Comparison of ENCODE assay signal across 1 cellular context in the genomic region with DNA sequence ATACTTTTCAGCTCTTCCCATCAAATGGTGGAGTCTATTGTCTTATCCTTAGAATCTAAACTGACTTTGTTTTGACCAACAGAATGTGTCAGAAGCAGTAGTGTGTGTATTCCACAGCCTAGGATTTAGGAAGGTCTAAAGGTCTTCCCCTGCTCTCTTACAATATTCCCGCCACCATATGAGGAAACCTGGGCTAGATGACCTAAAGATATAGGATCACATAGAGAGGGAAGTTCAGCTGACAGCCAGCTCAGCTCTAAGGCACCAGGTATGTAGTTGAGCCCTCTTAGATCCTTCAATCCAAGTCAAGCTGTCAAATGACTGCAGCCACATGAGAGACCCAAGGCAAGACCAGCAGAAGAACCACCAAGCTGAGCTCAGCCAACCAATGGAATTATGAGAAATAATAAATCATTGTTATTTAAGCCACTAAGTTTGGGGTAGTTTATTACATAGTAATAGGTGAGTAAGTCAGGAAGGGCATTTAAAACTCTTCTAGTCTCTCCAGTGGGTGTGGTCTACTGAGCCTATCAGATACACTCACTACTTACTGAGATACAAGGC.
TF ChIP-seq lines count a peak whose summit lies in the region.

No MANE protein-coding gene starts in this region.

TF ChIP-seq in K562, 482 proteins besides CTCF, POLR2A, EP300 and RAD21 (continued from another document):
- TF ChIP-seq, protein P1, sequence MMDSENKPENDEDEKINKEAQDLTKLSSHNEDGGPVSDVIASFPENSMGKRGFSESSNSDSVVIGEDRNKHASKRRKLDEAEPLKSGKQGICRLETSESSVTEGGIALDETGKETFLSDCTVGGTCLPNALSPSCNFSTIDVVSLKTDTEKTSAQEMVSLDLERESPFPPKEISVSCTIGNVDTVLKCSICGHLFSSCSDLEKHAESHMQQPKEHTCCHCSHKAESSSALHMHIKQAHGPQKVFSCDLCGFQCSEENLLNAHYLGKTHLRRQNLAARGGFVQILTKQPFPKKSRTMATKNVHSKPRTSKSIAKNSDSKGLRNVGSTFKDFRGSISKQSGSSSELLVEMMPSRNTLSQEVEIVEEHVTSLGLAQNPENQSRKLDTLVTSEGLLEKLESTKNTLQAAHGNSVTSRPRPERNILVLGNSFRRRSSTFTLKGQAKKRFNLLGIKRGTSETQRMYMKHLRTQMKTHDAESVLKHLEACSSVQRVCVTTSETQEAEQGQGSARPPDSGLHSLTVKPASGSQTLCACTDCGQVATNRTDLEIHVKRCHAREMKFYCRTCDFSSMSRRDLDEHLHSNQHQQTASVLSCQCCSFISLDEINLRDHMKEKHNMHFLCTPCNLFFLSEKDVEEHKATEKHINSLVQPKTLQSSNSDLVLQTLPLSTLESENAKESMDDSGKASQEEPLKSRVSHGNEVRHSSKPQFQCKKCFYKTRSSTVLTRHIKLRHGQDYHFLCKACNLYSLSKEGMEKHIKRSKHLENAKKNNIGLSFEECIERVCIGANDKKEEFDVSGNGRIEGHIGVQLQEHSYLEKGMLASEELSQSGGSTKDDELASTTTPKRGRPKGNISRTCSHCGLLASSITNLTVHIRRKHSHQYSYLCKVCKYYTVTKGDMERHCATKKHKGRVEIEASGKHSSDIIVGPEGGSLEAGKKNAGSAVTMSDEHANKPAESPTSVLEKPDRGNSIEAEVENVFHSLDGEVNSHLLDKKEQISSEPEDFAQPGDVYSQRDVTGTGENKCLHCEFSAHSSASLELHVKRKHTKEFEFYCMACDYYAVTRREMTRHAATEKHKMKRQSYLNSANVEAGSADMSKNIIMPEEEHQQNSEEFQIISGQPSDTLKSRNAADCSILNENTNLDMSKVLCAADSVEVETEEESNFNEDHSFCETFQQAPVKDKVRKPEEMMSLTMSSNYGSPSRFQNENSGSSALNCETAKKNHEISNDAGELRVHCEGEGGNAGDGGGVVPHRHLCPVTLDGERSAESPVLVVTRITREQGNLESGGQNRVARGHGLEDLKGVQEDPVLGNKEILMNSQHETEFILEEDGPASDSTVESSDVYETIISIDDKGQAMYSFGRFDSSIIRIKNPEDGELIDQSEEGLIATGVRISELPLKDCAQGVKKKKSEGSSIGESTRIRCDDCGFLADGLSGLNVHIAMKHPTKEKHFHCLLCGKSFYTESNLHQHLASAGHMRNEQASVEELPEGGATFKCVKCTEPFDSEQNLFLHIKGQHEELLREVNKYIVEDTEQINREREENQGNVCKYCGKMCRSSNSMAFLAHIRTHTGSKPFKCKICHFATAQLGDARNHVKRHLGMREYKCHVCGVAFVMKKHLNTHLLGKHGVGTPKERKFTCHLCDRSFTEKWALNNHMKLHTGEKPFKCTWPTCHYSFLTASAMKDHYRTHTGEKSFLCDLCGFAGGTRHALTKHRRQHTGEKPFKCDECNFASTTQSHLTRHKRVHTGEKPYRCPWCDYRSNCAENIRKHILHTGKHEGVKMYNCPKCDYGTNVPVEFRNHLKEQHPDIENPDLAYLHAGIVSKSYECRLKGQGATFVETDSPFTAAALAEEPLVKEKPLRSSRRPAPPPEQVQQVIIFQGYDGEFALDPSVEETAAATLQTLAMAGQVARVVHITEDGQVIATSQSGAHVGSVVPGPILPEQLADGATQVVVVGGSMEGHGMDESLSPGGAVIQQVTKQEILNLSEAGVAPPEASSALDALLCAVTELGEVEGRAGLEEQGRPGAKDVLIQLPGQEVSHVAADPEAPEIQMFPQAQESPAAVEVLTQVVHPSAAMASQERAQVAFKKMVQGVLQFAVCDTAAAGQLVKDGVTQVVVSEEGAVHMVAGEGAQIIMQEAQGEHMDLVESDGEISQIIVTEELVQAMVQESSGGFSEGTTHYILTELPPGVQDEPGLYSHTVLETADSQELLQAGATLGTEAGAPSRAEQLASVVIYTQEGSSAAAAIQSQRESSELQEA (IDR thresholded peaks at IDR 0.05; ENCODE audit: low read depth): no peak
- TF ChIP-seq ZNF584 (CRISPR knock-in tag; IDR thresholded peaks at IDR 0.05; ENCODE audit: low read depth) (no peak), HLTF (IDR thresholded peaks at IDR 0.05) (no peak), MXI1 (IDR thresholded peaks at IDR 0.05; ENCODE audit: low read depth, low read length) (no peak), JUND (IDR thresholded peaks at IDR 0.05; ENCODE audit: borderline replicate concordance, low read depth, low read length) (no peak), JUND (tag; IDR thresholded peaks at IDR 0.05; ENCODE audit: borderline replicate concordance, low read depth, low read length) (peak; percentile 45; the same call in 2 of the 3 replicates)
- TF ChIP-seq, protein P2, sequence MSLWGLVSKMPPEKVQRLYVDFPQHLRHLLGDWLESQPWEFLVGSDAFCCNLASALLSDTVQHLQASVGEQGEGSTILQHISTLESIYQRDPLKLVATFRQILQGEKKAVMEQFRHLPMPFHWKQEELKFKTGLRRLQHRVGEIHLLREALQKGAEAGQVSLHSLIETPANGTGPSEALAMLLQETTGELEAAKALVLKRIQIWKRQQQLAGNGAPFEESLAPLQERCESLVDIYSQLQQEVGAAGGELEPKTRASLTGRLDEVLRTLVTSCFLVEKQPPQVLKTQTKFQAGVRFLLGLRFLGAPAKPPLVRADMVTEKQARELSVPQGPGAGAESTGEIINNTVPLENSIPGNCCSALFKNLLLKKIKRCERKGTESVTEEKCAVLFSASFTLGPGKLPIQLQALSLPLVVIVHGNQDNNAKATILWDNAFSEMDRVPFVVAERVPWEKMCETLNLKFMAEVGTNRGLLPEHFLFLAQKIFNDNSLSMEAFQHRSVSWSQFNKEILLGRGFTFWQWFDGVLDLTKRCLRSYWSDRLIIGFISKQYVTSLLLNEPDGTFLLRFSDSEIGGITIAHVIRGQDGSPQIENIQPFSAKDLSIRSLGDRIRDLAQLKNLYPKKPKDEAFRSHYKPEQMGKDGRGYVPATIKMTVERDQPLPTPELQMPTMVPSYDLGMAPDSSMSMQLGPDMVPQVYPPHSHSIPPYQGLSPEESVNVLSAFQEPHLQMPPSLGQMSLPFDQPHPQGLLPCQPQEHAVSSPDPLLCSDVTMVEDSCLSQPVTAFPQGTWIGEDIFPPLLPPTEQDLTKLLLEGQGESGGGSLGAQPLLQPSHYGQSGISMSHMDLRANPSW (CRISPR knock-in tag; IDR thresholded peaks at IDR 0.05): no peak
- TF ChIP-seq, protein P3, sequence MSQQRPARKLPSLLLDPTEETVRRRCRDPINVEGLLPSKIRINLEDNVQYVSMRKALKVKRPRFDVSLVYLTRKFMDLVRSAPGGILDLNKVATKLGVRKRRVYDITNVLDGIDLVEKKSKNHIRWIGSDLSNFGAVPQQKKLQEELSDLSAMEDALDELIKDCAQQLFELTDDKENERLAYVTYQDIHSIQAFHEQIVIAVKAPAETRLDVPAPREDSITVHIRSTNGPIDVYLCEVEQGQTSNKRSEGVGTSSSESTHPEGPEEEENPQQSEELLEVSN (IDR thresholded peaks at IDR 0.05; ENCODE audit: borderline replicate concordance in 1 of 2, extremely low read depth in 1 of 2, insufficient read depth in 1 of 2, insufficient read length in 1 of 2, low read depth in 1 of 2, low read length in 1 of 2, poor library complexity in 1 of 2, severe bottlenecking in 1 of 2): peak in 1 of 2 experiments; percentile 46
